22 cellular contexts compared by ENCODE assay signal in the genomic region with DNA sequence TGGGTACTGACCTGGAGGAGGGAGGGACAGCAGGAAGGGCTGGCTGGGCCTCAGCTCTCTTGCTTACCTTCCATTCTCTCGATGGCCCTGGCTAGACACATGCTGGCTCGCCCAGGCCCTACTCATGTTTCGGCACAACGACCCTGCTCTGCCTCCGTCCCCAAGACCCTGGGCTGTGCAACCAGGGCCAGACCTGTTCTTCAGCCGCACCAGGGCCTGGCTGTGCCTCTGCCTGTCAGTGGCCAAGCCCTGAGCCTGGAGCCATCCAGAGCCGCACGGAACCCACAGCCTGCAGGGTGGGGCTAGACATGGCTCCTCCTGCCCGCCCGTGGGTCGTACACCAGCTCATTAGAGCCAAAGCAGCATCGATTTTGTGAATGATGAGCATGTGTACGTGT. TPM values are rescaled to one million over a fixed set of nuclear protein-coding genes. Genes with fewer than 3 reads are reported as not detected.
DNase-seq lines count a peak whose midpoint lies in the region; ATAC-seq, FAIRE-seq and TF ChIP-seq lines count a peak whose summit lies in the region.
"Had no signal": no experiment of that assay in that cellular context is flagged by ENCODE, and none has a peak within 500 bp of the region (broad histone marks: within the 10 kb centered on the region; RNA-seq: fewer than 3 reads in every experiment).

No MANE protein-coding gene starts in this region.

- no peak for TF ChIP-seq POLR2A in K562 (conservative IDR thresholded peaks at IDR 0.05)

- no peak for TF ChIP-seq RAD21 in K562 (CRISPR knock-in tag; conservative IDR thresholded peaks at IDR 0.05 in 1 of 2, IDR thresholded peaks at IDR 0.05 in 1 of 2)

- BruUV-seq in K562 (replicated peaks; lab: Mats Ljungman, UMichigan): no TSS peak

- H3K36me3 Mint-ChIP-seq in neural crest cell (ENCODE audit: low read depth): no peaks in the 10 kb centered on the region
- H3K36me3 Mint-ChIP-seq: CD4-positive, CD25-positive, alpha-beta regulatory T cell; CD8-positive, alpha-beta memory T cell had no signal

- H3K27me3 Mint-ChIP-seq in neural crest cell (ENCODE audit: low read depth): no peaks in the 10 kb centered on the region
- H3K27me3 Mint-ChIP-seq: CD4-positive, CD25-positive, alpha-beta regulatory T cell had no signal

- H3K9me3 ChIP-seq in K562 (replicated peaks; ENCODE audit: control insufficient read depth, insufficient read depth, low read depth, low read length): peaks cover 23% of the 10 kb centered on the region
- H3K9me3 ChIP-seq: HAP-1 had no signal

- H3K79me2 ChIP-seq in K562 (ENCODE audit: control insufficient read depth, insufficient read depth, low read length): no peaks in the 10 kb centered on the region

- TF ChIP-seq CTCF in C4-2B (conservative IDR thresholded peaks at IDR 0.05) (no peak), K562 (IDR thresholded peaks at IDR 0.05 in 2 of 3, conservative IDR thresholded peaks at IDR 0.05 in 1 of 3; ENCODE audit: insufficient read depth in 2 of 3, low read depth in 1 of 3, low read length in 3 of 3) (no peak), neural crest cell (conservative IDR thresholded peaks at IDR 0.05) (no peak)

- H3K9me3 Mint-ChIP-seq in neural crest cell: peaks cover 9% of the 10 kb centered on the region
- H3K9me3 Mint-ChIP-seq: CD4-positive, CD25-positive, alpha-beta regulatory T cell; CD8-positive, alpha-beta memory T cell had no signal

- H3K27ac ChIP-seq in C4-2B (peak overlapping the region; percentile 22), K562 (ENCODE audit: extremely low read depth, low read depth, low read length) (no peak overlapping the region)
- H3K27ac ChIP-seq: HL-60 had no signal

- no peak for DNase-seq in K562 (ENCODE audit: extremely low read depth in 1 of 4, low spot score in 3 of 4)
- no peak for DNase-seq in neural crest cell (ENCODE audit: low read depth, low spot score)
- no peak for DNase-seq in CD1c-positive myeloid dendritic cell (ENCODE audit: extremely low spot score)
- DNase-seq: AML-193; CD4-positive, CD25-positive, alpha-beta regulatory T cell; CD8-positive, alpha-beta memory T cell; COR-L47; DMS 273 treated with DMSO at 0.1 percent for 48 hours; DMS53; DND-41; EL; IMR-90; KBM-7 had no signal

- H3K4me1 ChIP-seq in K562 (replicated peaks in 1 of 2; ENCODE audit: control insufficient read depth in 2 of 2, insufficient read depth in 2 of 2, low read length in 2 of 2): peaks cover 0 to 23% of the 10 kb centered on the region in 2 experiments; a peak in 2 of 5 replicates
- H3K4me1 ChIP-seq: HAP-1 had no signal

- CTCF ChIA-PET in K562 (lab: Yijun Ruan, JAX; ENCODE audit: low intra/inter-chr PET ratio): no interaction called here

- FAIRE-seq in K562 (lab: Jason Lieb, UNC): no peak
- FAIRE-seq: A204.1, GM12878, GM19239 had no signal

- 7% methylated on average over 13 of the region's 13 CpGs for WGBS in K562 (ENCODE audit: insufficient coverage, low coverage, missing lambda C conversion rate)

- peak overlapping the region; percentile 35 for H3K27ac Mint-ChIP-seq in neural crest cell (ENCODE audit: unreplicated experiment)
- H3K27ac Mint-ChIP-seq: CD4-positive, CD25-positive, alpha-beta regulatory T cell; CD8-positive, alpha-beta memory T cell had no signal

- intact Hi-C loops in K562 (cut with micrococcal nuclease): no loop called here

- H3K4me3 Mint-ChIP-seq in neural crest cell: no peak overlapping the region
- H3K4me3 Mint-ChIP-seq: CD4-positive, CD25-positive, alpha-beta regulatory T cell; CD8-positive, alpha-beta memory T cell had no signal

- no peak overlapping the region for H3K4me3 ChIP-seq in K562
- H3K4me3 ChIP-seq: GM12878, HAP-1 had no signal

- peak; percentile 28 for ATAC-seq in K562
- no peak for ATAC-seq in GM18870 (IDR thresholded peaks at IDR 0.05; ENCODE audit: unreplicated experiment)
- no peak for ATAC-seq in HG02884 (IDR thresholded peaks at IDR 0.05; ENCODE audit: unreplicated experiment)
- no peak for ATAC-seq in HG02840 (IDR thresholded peaks at IDR 0.05; ENCODE audit: low FRiP score, unreplicated experiment)
- ATAC-seq: GM12878 had no signal

- no peaks in the 10 kb centered on the region for H3K9me1 ChIP-seq in K562 (ENCODE audit: control insufficient read depth, insufficient read depth, low read length)

- no peak overlapping the region for H3K4me2 ChIP-seq in K562 (ENCODE audit: insufficient read depth, low read length)

- no peak for TF ChIP-seq EP300 in K562 (IDR thresholded peaks at IDR 0.05; ENCODE audit: low read length)

- H4K20me1 ChIP-seq in K562 (replicated peaks; ENCODE audit: control insufficient read depth, insufficient read depth, low read length): 0 out of 2 replicates have a peak, but pooled peaks cover 7% of the 10 kb centered on the region

- H3K27me3 ChIP-seq in K562 (ENCODE audit: control insufficient read depth in 2 of 2, insufficient read depth in 2 of 2, low read length in 2 of 2): peaks cover 24 to 77% of the 10 kb centered on the region in 2 experiments

- H3K9ac ChIP-seq in K562 (ENCODE audit: insufficient read depth in 1 of 2, low read depth in 2 of 2, low read length in 2 of 2): peak overlapping the region in 1 of 2 experiments; percentile 61; a peak in 2 of 4 replicates

- no peaks in the 10 kb centered on the region for H3K36me3 ChIP-seq in K562 (ENCODE audit: control insufficient read depth, insufficient read depth, low read length)
- H3K36me3 ChIP-seq: HAP-1 had no signal

- POLR2A ChIA-PET in K562 (lab: Yijun Ruan, JAX): interaction anchor here (0.6 to 5.2 kb wide), 7 partner anchors 9 to 64 kb away, joined by 3 to 38 read pairs (median 3); no protein-coding TSS in a partner anchor

- in situ Hi-C loops in K562 (cut with MboI): no loop called here

- peaks cover 9% of the 10 kb centered on the region for H3K4me1 Mint-ChIP-seq in neural crest cell
- H3K4me1 Mint-ChIP-seq: CD8-positive, alpha-beta memory T cell had no signal

- H2AFZ ChIP-seq in K562 (ENCODE audit: low read depth, low read length): no peak overlapping the region

TF ChIP-seq in K562, 482 proteins besides CTCF, POLR2A, EP300 and RAD21 (continues in another document):
- no peak for TF ChIP-seq SRF (CRISPR knock-in tag; IDR thresholded peaks at IDR 0.05)
- no peak for TF ChIP-seq TAF9B (IDR thresholded peaks at IDR 0.05; ENCODE audit: partially characterized antibody)
- TF ChIP-seq SRSF3 (IDR thresholded peaks at IDR 0.05; ENCODE audit: insufficient read depth, low read length): 0 out of 2 replicates have a peak, but pooled peaks have one; percentile 27
- no peak for TF ChIP-seq ZNF41 (CRISPR knock-in tag; conservative IDR thresholded peaks at IDR 0.05)
- TF ChIP-seq MLX (CRISPR knock-in tag; conservative IDR thresholded peaks at IDR 0.05): 0 out of 4 replicates have a peak, but pooled peaks of 1 of the 2 experiments have one; percentile 36
- TF ChIP-seq ZNF395 (CRISPR knock-in tag; IDR thresholded peaks at IDR 0.05): no peak
- peak; percentile 88; the same call in 1 of the 2 replicates for TF ChIP-seq ELK1 (CRISPR knock-in tag; IDR thresholded peaks at IDR 0.05)
- no peak for TF ChIP-seq RCOR1 (IDR thresholded peaks at IDR 0.05; ENCODE audit: borderline replicate concordance in 1 of 2, low read depth in 2 of 2, low read length in 2 of 2)

RNA-seq across cellular contexts. Expression of gene RTN4R, which starts 47.5 kb away (rescaled TPM):
- total RNA-seq in K562 (2011; cell fraction: chromatin; rRNA removed; ENCODE audit: low replicate concordance): 0.62 and 4.8 TPM in 2 replicates
- total RNA-seq in K562 (2011; cell fraction: nucleolus; rRNA removed): 7.4 and 9.8 TPM in 2 replicates
- 3.2 and 3.7 TPM in 2 replicates for total RNA-seq in K562 (2011; cell fraction: nucleoplasm; rRNA removed)
- total RNA-seq in K562 (2014; rRNA removed) (1.5 and 2.3 TPM in 2 replicates), K562 (2014; rRNA removed; fragmentation: Illumina TruSeq; extraction: Trizol) (not detected in 2 replicates), K562 (2015; rRNA removed; fragmentation: Illumina TruSeq; extraction: Trizol) (0.41 and 0.43 TPM in 2 replicates), K562 (2021) (2.8 and 3.0 TPM in 2 replicates), neural crest cell (17.9 and 19.0 TPM in 2 replicates)
- polyA plus RNA-seq in K562 (2011; rRNA removed) (1.3 and 4.4 TPM in 2 replicates), K562 (2014; fragmentation: Illumina TruSeq; extraction: Trizol) (0.46 TPM in 1 of 2 replicates, not detected in the other), K562 (2014; fragmentation: Nextera tagmentation; extraction: Ambion mirVana) (under 1 TPM in 1 of 2 experiments, not detected in 1; 0.04 TPM), K562 (2014; rRNA removed) (1.2 and 2.3 TPM in 2 replicates)
- polyA plus RNA-seq in K562 (2011; cell fraction: cytosol; rRNA removed): 5.9 and 9.9 TPM in 2 replicates
- 2.9 and 3.5 TPM in 2 replicates for polyA plus RNA-seq in K562 (2011; cell fraction: nucleus; rRNA removed)
- 2.9 and 4.6 TPM in 2 replicates for polyA plus RNA-seq in K562 (2012)
- 1.0 and 1.5 TPM in 2 replicates for polyA minus RNA-seq in K562 (2011; rRNA and poly(A)+ RNA removed)
- polyA minus RNA-seq in K562 (2011; cell fraction: cytosol; rRNA and poly(A)+ RNA removed): 5.1 and 13.6 TPM in 2 replicates
- 0.40 and 1.3 TPM in 2 replicates for polyA minus RNA-seq in K562 (2011; cell fraction: nucleus; rRNA and poly(A)+ RNA removed)
